8 cellular contexts compared by ENCODE assay signal in genomic region chr18:36066731-36067117, GRCh38. TPM values are rescaled to one million over a fixed set of nuclear protein-coding genes. Genes with fewer than 3 reads are reported as not detected.
DNase-seq lines count a peak whose midpoint lies in the region; ATAC-seq and TF ChIP-seq lines count a peak whose summit lies in the region.

No MANE protein-coding gene starts in this region.

- POLR2A ChIA-PET in T-cell (lab: Charles Lee): interaction anchor here (0.5 to 0.9 kb wide), 4 partner anchors 8 to 776 kb away, joined by 3 read pairs; partner anchors contain the start of genes SLC39A6 (in 1 of the 2) and ZSCAN30 (in 1 of the 2)

- peaks cover 0 to 2% (median 0%) of the 10 kb centered on the region in 3 donors for H3K9me3 Mint-ChIP-seq in T-cell

- H3K4me3 Mint-ChIP-seq in T-cell: peak overlapping the region; percentile 91 to 95 (median 93)

- peaks cover 0 to under 1% of the 10 kb centered on the region in 2 donors for H3K27me3 Mint-ChIP-seq in T-cell

- no peaks in the 10 kb centered on the region for H3K27me3 ChIP-seq in foreskin keratinocyte

- DNase-seq in NCI-H510A treated with DMSO at 0.1 percent for 48 hours (lab: John Stamatoyannopoulos, UW): peak; percentile 69
- DNase-seq in NCI-H510A (lab: John Stamatoyannopoulos, UW): no peak
- DNase-seq in T-cell: no peak
- DNase-seq in foreskin keratinocyte: no peak
- no peak for DNase-seq in retinal pigment epithelial cell (ENCODE audit: low read depth)
- no peak for DNase-seq in stimulated activated naive CD4-positive, alpha-beta T cell (lab: John Stamatoyannopoulos, UW)
- DNase-seq in cortex of kidney (lab: John Stamatoyannopoulos, UW): no peak

- peak overlapping the region; percentile 97 for H3K4me3 ChIP-seq in retinal pigment epithelial cell (ENCODE audit: low read length)

- TF ChIP-seq CTCF in foreskin keratinocyte (conservative IDR thresholded peaks at IDR 0.05) (no peak), retinal pigment epithelial cell (conservative IDR thresholded peaks at IDR 0.05; ENCODE audit: low read depth, low read length) (no peak)

- H3K4me1 ChIP-seq in foreskin keratinocyte: peaks cover 10% of the 10 kb centered on the region

- peak overlapping the region; percentile 81 to 87 for H3K27ac Mint-ChIP-seq in T-cell

- peak overlapping the region; percentile 96 for H3K27ac ChIP-seq in foreskin keratinocyte

- H3K36me3 Mint-ChIP-seq in T-cell: peaks cover 9% of the 10 kb centered on the region

- peaks cover 46 to 50% (median 48%) of the 10 kb centered on the region in 3 donors for H3K4me1 Mint-ChIP-seq in T-cell

- ATAC-seq in HG02973 (IDR thresholded peaks at IDR 0.05; ENCODE audit: unreplicated experiment): peak; percentile 4
- no peak for ATAC-seq in T-cell (replicated peaks in 1 of 4)
- peak; percentile 8 for ATAC-seq in foreskin keratinocyte

- CTCF ChIA-PET in T-cell (lab: Charles Lee): interaction anchor here (0.6 to 1.1 kb wide), 2 partner anchors 49 to 762 kb away, joined by 4 to 7 read pairs; partner anchors contain the start of gene TPGS2 (in 1 of the 2)

RNA-seq across cellular contexts. Expression of gene RPRD1A, which starts 0.6 kb away (rescaled TPM):
- total RNA-seq in T-cell (10 to 100 TPM; 22.3 to 37.4 (median 36.8) TPM), foreskin keratinocyte (53.6 and 57.1 TPM in 2 replicates)
- polyA plus RNA-seq in foreskin keratinocyte: 19.3 and 22.7 TPM in 2 replicates

Comparison
In these comparisons a context has a peak if more than half of its experiments do, and no peak if none do; other contexts are left out.
1. ATAC-seq: peak in HG02973 (single experiment) and foreskin keratinocyte (single experiment); none in T-cell (0 of 4).